In the genomic region with DNA sequence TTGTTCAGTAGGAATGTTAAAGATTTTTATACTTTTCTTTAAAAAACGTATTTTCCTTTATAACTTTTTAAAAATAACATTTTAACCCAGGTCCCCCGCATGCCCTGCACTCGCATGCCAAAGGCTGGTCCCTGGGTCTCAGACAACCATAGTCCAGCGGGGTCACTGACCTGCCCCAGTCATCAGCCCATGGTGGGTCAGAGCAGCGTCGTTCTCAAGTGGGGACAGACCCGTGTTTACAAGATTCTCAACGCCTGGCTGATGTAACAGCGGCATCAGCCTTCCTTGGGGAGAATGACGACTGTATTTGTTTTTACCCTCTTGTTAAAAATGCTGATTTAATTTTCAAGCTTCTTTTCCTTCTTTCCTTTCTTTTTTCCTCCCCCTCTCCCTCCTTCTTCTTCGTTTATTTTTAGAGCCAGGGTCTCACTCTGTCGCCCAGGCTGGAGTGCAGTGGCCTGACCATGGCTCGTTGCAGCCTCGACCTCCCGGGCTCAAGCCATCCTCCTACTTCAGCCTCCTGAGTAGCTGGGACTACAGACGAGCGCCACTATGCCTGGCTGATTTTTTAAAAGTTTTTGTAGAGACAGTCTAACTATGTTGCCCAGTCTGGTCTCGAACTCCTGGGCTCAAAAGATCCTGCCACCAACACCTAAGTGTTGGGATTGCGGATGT, we compare ENCODE assay signal across 10 cellular contexts. TPM values are rescaled to one million over a fixed set of nuclear protein-coding genes. Genes with fewer than 3 reads are reported as not detected.
DNase-seq lines count a peak whose midpoint lies in the region; ATAC-seq, FAIRE-seq and TF ChIP-seq lines count a peak whose summit lies in the region.
"Had no signal": no experiment of that assay in that cellular context is flagged by ENCODE, and none has a peak within 500 bp of the region (broad histone marks: within the 10 kb centered on the region; RNA-seq: fewer than 3 reads in every experiment).

No MANE protein-coding gene starts in this region.

- no peaks in the 10 kb centered on the region for H3K79me2 ChIP-seq in HepG2 (ENCODE audit: insufficient read depth, low read length)

- CTCF ChIA-PET in activated CD8-positive, alpha-beta memory T cell treated with anti-CD3 and anti-CD28 coated beads, Interleukin-2, amount 10 ng/mL, durations not matched to agents 7 days and 5 days (lab: Charles Lee) = interaction anchor here (1.0 to 1.4 kb wide), 3 partner anchors 10 to 22 kb away, joined by 3 to 5 read pairs (median 4); no protein-coding TSS in a partner anchor
- CTCF ChIA-PET in HepG2 (lab: Yijun Ruan, JAX; ENCODE audit: low intra/inter-chr PET ratio, low total read pairs) = interaction anchor here (0.6 kb wide), 1 partner anchor 27 kb away, joined by 3 read pairs; no protein-coding TSS in a partner anchor

- no peak for DNase-seq in activated CD8-positive, alpha-beta memory T cell treated with anti-CD3 and anti-CD28 coated beads, Interleukin-2, amount 10 ng/mL, durations not matched to agents 7 days and 5 days
- DNase-seq in activated CD8-positive, alpha-beta memory T cell treated with anti-CD3 and anti-CD28 coated beads, Interleukin-2, amount 50 U/mL, for 4 hours = no peak
- DNase-seq in ascending aorta (ENCODE audit: low spot score in 2 of 2) (no peak), HepG2 (ENCODE audit: low spot score) (no peak), suprapubic skin (ENCODE audit: low spot score in 2 of 2) (no peak), H54 (ENCODE audit: insufficient read length, low spot score) (no peak)
- DNase-seq: stimulated activated CD4-positive, alpha-beta T cell treated with anti-CD3 and anti-CD28 coated beads, Interleukin-15, amount 100 ng/mL, for 24 hours had no signal

- H3K9me3 Mint-ChIP-seq in activated CD8-positive, alpha-beta memory T cell treated with anti-CD3 and anti-CD28 coated beads, Interleukin-2, amount 10 ng/mL, durations not matched to agents 7 days and 5 days (ENCODE audit: low read depth) = no peaks in the 10 kb centered on the region

- intact Hi-C loops in ascending aorta (cut with DNase I) = loop anchor here (10.0 kb wide), 1 partner anchor 782 kb away; no protein-coding TSS in a partner anchor
- intact Hi-C loops in HepG2 (cut with micrococcal nuclease; ENCODE audit: unreplicated experiment) = no loop called here

- WGBS in HepG2 (ENCODE audit: low lambda C conversion rate) = 3% methylated on average over 19 of the region's 19 CpGs
- WGBS in suprapubic skin = 50% methylated on average over 19 of the region's 19 CpGs

- no peak overlapping the region for H3K27ac Mint-ChIP-seq in activated CD8-positive, alpha-beta memory T cell treated with anti-CD3 and anti-CD28 coated beads, Interleukin-2, amount 10 ng/mL, durations not matched to agents 7 days and 5 days

- H3K4me1 ChIP-seq in ascending aorta = peaks cover 0 to 25% of the 10 kb centered on the region in 2 donors
- H3K4me1 ChIP-seq in HepG2 (ENCODE audit: insufficient read depth, low read length) = peaks cover 27% of the 10 kb centered on the region
- H3K4me1 ChIP-seq in suprapubic skin = peaks cover 21% of the 10 kb centered on the region

- TF ChIP-seq RAD21 in HepG2 (CRISPR knock-in tag; IDR thresholded peaks at IDR 0.05) = no peak

- peaks cover 8% of the 10 kb centered on the region for H3K4me1 Mint-ChIP-seq in activated CD8-positive, alpha-beta memory T cell treated with anti-CD3 and anti-CD28 coated beads, Interleukin-2, amount 10 ng/mL, durations not matched to agents 7 days and 5 days

- TF ChIP-seq CTCF in ascending aorta (IDR thresholded peaks at IDR 0.05) (no peak), HepG2 (CRISPR knock-in tag; IDR thresholded peaks at IDR 0.05) (no peak), suprapubic skin (IDR thresholded peaks at IDR 0.05) (no peak)

- H3K27me3 Mint-ChIP-seq in activated CD8-positive, alpha-beta memory T cell treated with anti-CD3 and anti-CD28 coated beads, Interleukin-2, amount 10 ng/mL, durations not matched to agents 7 days and 5 days = peaks cover 49% of the 10 kb centered on the region

- H3K9ac ChIP-seq in HepG2 (ENCODE audit: insufficient read depth, low read depth, low read length) = no peak overlapping the region

- peak overlapping the region; percentile 44 for H3K4me3 Mint-ChIP-seq in activated CD8-positive, alpha-beta memory T cell treated with anti-CD3 and anti-CD28 coated beads, Interleukin-2, amount 10 ng/mL, durations not matched to agents 7 days and 5 days

- FAIRE-seq in HepG2 (lab: Jason Lieb, UNC) (no peak), H54 (lab: Jason Lieb, UNC) (no peak)
- FAIRE-seq: endothelial cell of umbilical vein had no signal

- H3K27ac ChIP-seq in ascending aorta (peak overlapping the region; percentile 90 to 99), HepG2 (ENCODE audit: extremely low read length, insufficient read depth, low read length) (no peak overlapping the region), suprapubic skin (peak overlapping the region; percentile 89)

- POLR2A ChIA-PET in HepG2 (lab: Yijun Ruan, JAX) = no interaction called here

- H3K9me3 ChIP-seq in ascending aorta (no peaks in the 10 kb centered on the region), HepG2 (ENCODE audit: low read length) (no peaks in the 10 kb centered on the region), suprapubic skin (no peaks in the 10 kb centered on the region)

- H3K4me2 ChIP-seq in HepG2 (ENCODE audit: low read depth, low read length) = peak overlapping the region; percentile 85

- H4K20me1 ChIP-seq in HepG2 (ENCODE audit: insufficient read depth, low read length) = no peaks in the 10 kb centered on the region

- no peak for TF ChIP-seq EP300 in HepG2 (IDR thresholded peaks at IDR 0.05; ENCODE audit: low read depth in 2 of 2, low read length in 2 of 2)
- TF ChIP-seq EP300 in HepG2 (CRISPR knock-in tag; IDR thresholded peaks at IDR 0.05; ENCODE audit: borderline replicate concordance) = no peak
- no peak for TF ChIP-seq EP300 in suprapubic skin (IDR thresholded peaks at IDR 0.05)

- no peak for TF ChIP-seq POLR2A in HepG2 (IDR thresholded peaks at IDR 0.05; ENCODE audit: insufficient read depth in 1 of 2, low read depth in 2 of 2, low read length in 2 of 2)
- TF ChIP-seq POLR2A in suprapubic skin (IDR thresholded peaks at IDR 0.05) = no peak
- TF ChIP-seq POLR2A in H54 (IDR thresholded peaks at IDR 0.05; ENCODE audit: low read depth, low read length) = no peak

- H2AFZ ChIP-seq in HepG2 (ENCODE audit: low read length) = no peak overlapping the region

- no peak for ATAC-seq in activated CD8-positive, alpha-beta memory T cell treated with anti-CD3 and anti-CD28 coated beads, Interleukin-2, amount 10 ng/mL, durations not matched to agents 7 days and 5 days
- ATAC-seq in HepG2 (no peak), HG02885 (IDR thresholded peaks at IDR 0.05; ENCODE audit: poor library complexity, unreplicated experiment) (no peak), GM19351 (IDR thresholded peaks at IDR 0.05; ENCODE audit: unreplicated experiment) (no peak)

- no TSS peak for BruUV-seq in HepG2 (replicated peaks; lab: Mats Ljungman, UMichigan)

- H3K27me3 ChIP-seq in ascending aorta (no peaks in the 10 kb centered on the region), HepG2 (ENCODE audit: control insufficient read depth in 1 of 2, insufficient read depth in 2 of 2, low read length in 2 of 2) (peaks cover 15 to 55% of the 10 kb centered on the region in 2 experiments), suprapubic skin (peaks cover 26% of the 10 kb centered on the region)

- H3K36me3 ChIP-seq in ascending aorta = no peaks in the 10 kb centered on the region
- no peaks in the 10 kb centered on the region for H3K36me3 ChIP-seq in HepG2 (replicated peaks in 1 of 2; ENCODE audit: control insufficient read depth in 1 of 2, insufficient read depth in 2 of 2, low read length in 2 of 2)
- no peaks in the 10 kb centered on the region for H3K36me3 ChIP-seq in suprapubic skin

- peak overlapping the region; percentile 78 to 92 for H3K4me3 ChIP-seq in ascending aorta
- peak overlapping the region in 2 of 3 experiments; percentile 62 to 70; a peak in 2 of 6 replicates for H3K4me3 ChIP-seq in HepG2 (replicated peaks in 1 of 3; ENCODE audit: insufficient read depth in 1 of 3, low read depth in 2 of 3, low read length in 3 of 3)
- H3K4me3 ChIP-seq in suprapubic skin = peak overlapping the region; percentile 81

- H3K36me3 Mint-ChIP-seq in activated CD8-positive, alpha-beta memory T cell treated with anti-CD3 and anti-CD28 coated beads, Interleukin-2, amount 10 ng/mL, durations not matched to agents 7 days and 5 days = no peaks in the 10 kb centered on the region

- in situ Hi-C loops in HepG2 (cut with HindIII; ENCODE audit: extremely low pct_ligation_motif_present, low pct_unique_long_range_greater_than_20kb) = no loop called here

TF ChIP-seq in HepG2, 621 proteins besides CTCF, POLR2A, EP300 and RAD21 (continues in another document):
- TF ChIP-seq SP5 (CRISPR knock-in tag; IDR thresholded peaks at IDR 0.05; ENCODE audit: borderline replicate concordance, low read depth) = no peak

RNA-seq across cellular contexts. Expression of a gene that starts 1.0 kb away (rescaled TPM):
- total RNA-seq in activated CD8-positive, alpha-beta memory T cell treated with anti-CD3 and anti-CD28 coated beads, Interleukin-2, amount 10 ng/mL, durations not matched to agents 7 days and 5 days = 1 to 10 TPM in 1 of 2 experiments, under 1 TPM in 1; 0.23 to 1.4 TPM
- total RNA-seq in ascending aorta (142 TPM), HepG2 (2016; rRNA removed; fragmentation: Illumina TruSeq; extraction: Trizol) (0.09 and 0.17 TPM in 2 replicates), suprapubic skin (10 to 100 TPM in 3 of 4 donors, 1 to 10 TPM in 1; 4.2 to 18.4 (median 16.6) TPM)
- total RNA-seq in HepG2 (2016; cell fraction: cytosol; rRNA removed; fragmentation: Illumina TruSeq; extraction: Trizol; ENCODE audit: low read depth) = not detected in 2 replicates
- total RNA-seq in HepG2 (2016; cell fraction: insoluble cytoplasmic fraction; rRNA removed; fragmentation: Illumina TruSeq; extraction: Trizol) = 0.19 TPM in 1 of 2 replicates, not detected in the other
- 0.14 and 0.19 TPM in 2 replicates for total RNA-seq in HepG2 (2016; cell fraction: membrane; rRNA removed; fragmentation: Illumina TruSeq; extraction: Trizol)
- total RNA-seq in HepG2 (2016; cell fraction: nucleus; rRNA removed; fragmentation: Illumina TruSeq; extraction: Trizol) = 0.25 TPM in 1 of 2 replicates, not detected in the other
- 0.24 TPM in 1 of 2 replicates, not detected in the other for polyA plus RNA-seq in HepG2 (2011; rRNA removed)
- 0.19 and 0.21 TPM in 2 replicates for polyA plus RNA-seq in HepG2 (2011; cell fraction: cytosol; rRNA removed)
- 0.19 TPM in 1 of 2 replicates, not detected in the other for polyA plus RNA-seq in HepG2 (2011; cell fraction: nucleus; rRNA removed)
- 0.51 and 0.62 TPM in 2 replicates for polyA plus RNA-seq in HepG2 (2012)
- not detected in 2 replicates for polyA plus RNA-seq in HepG2 (2016; cell fraction: cytosol; fragmentation: Illumina TruSeq; extraction: Trizol; ENCODE audit: low read depth)
- 0.23 and 0.31 TPM in 2 replicates for polyA plus RNA-seq in HepG2 (2016; cell fraction: insoluble cytoplasmic fraction; fragmentation: Illumina TruSeq; extraction: Trizol; ENCODE audit: low read depth)
- 0.17 and 0.29 TPM in 2 replicates for polyA plus RNA-seq in HepG2 (2016; cell fraction: membrane; fragmentation: Illumina TruSeq; extraction: Trizol; ENCODE audit: low read depth)
- 0.20 TPM in 1 of 2 replicates, not detected in the other for polyA plus RNA-seq in HepG2 (2016; cell fraction: nucleus; fragmentation: Illumina TruSeq; extraction: Trizol; ENCODE audit: insufficient read depth, low read depth)
- 0.16 and 0.32 TPM in 2 replicates for polyA minus RNA-seq in HepG2 (2011; rRNA and poly(A)+ RNA removed; ENCODE audit: low replicate concordance)
- polyA minus RNA-seq in HepG2 (2011; cell fraction: cytosol; rRNA and poly(A)+ RNA removed) = not detected in 2 replicates
- polyA minus RNA-seq in HepG2 (2011; cell fraction: nucleus; rRNA and poly(A)+ RNA removed) = not detected in 2 replicates
- total RNA-seq: endothelial cell of umbilical vein had no signal
